Comparison of ENCODE assay signal across 20 cellular contexts in the genomic region with DNA sequence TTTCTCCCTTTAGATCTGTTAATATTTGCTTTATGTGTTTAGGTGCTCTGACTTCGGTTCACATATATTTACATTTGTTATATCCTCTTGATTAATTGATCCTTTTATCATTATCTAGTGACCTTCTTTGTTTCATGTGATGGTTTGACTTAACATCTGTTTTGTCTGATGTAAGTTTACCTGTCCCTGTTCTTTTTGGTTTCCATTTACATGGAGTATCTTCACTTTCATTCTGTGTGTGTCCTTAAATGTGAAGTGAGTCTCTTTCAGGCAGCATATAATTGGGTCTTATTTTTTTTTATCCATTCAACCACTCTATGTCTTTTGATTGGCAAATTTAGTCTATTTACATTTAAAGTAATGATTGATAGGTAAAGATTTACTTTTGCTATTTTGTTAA.
"Had no signal": no experiment of that assay in that cellular context is flagged by ENCODE, and none has a peak within 500 bp of the region (broad histone marks: within the 10 kb centered on the region; RNA-seq: fewer than 3 reads in every experiment).

No MANE protein-coding gene starts in this region.

- H3K27ac Mint-ChIP-seq: endodermal cell; naive thymus-derived CD8-positive, alpha-beta T cell; progenitor cell of endocrine pancreas had no signal

- H3K4me1 Mint-ChIP-seq: endodermal cell; naive thymus-derived CD8-positive, alpha-beta T cell; neural crest cell had no signal

- H3K27me3 Mint-ChIP-seq: naive thymus-derived CD8-positive, alpha-beta T cell; progenitor cell of endocrine pancreas; stimulated activated naive CD8-positive, alpha-beta T cell treated with anti-CD3 and anti-CD28 coated beads, Interleukin-15, amount 100 ng/mL, for 72 hours had no signal

- DNase-seq: dorsolateral prefrontal cortex; effector CD4-positive, alpha-beta T cell; endodermal cell; foreskin fibroblast; gastrocnemius medialis; head of caudate nucleus; left ventricle myocardium superior; lower lobe of right lung; naive thymus-derived CD8-positive, alpha-beta T cell; right lobe of liver; small intestine; stimulated activated CD4-positive, alpha-beta T cell treated with anti-CD3 and anti-CD28 coated beads, Interleukin-15, amount 100 ng/mL, for 24 hours; stimulated activated CD4-positive, alpha-beta T cell treated with anti-CD3 and anti-CD28 coated beads, Interleukin-2, amount 100 ng/mL, for 48 hours; stimulated activated naive CD4-positive, alpha-beta T cell; stimulated activated naive CD8-positive, alpha-beta T cell treated with anti-CD3 and anti-CD28 coated beads, Interleukin-15, amount 100 ng/mL, for 72 hours; transverse colon; upper lobe of right lung had no signal

- ATAC-seq: esophagus mucosa; gastrocnemius medialis; left ventricle myocardium superior; lower lobe of right lung; naive thymus-derived CD8-positive, alpha-beta T cell; right lobe of liver; upper lobe of right lung had no signal

- H3K4me3 Mint-ChIP-seq: endodermal cell; naive thymus-derived CD8-positive, alpha-beta T cell; neural crest cell had no signal
